In genomic region chr18:13218376-13219011, GRCh38 we compare ENCODE assay signal across 8 cellular contexts. TPM values are rescaled to one million over a fixed set of nuclear protein-coding genes. Genes with fewer than 3 reads are reported as not detected.
DNase-seq lines count a peak whose midpoint lies in the region; ATAC-seq and TF ChIP-seq lines count a peak whose summit lies in the region.

Gene LDLRAD4 (plus strand): TSS chr18:13218760.

- peak; percentile 11 for DNase-seq in HEK293T (ENCODE audit: extremely low spot score)
- DNase-seq in RWPE2 (ENCODE audit: low spot score): no peak
- DNase-seq in anterior cingulate cortex (lab: John Stamatoyannopoulos, UW): peak in 41 of 58 donors; percentile 23 to 65 (median 39)
- DNase-seq in iPS DF 6.9 (ENCODE audit: low read depth, low spot score): no peak
- DNase-seq in sciatic nerve (ENCODE audit: low spot score): peak; percentile 71
- no peak for DNase-seq in SW480 (ENCODE audit: low spot score)
- no peak for DNase-seq in H4 (ENCODE audit: low spot score)
- no peak for DNase-seq in ACHN

- H3K9me3 ChIP-seq in RWPE2 (ENCODE audit: severe bottlenecking): no peaks in the 10 kb centered on the region
- H3K9me3 ChIP-seq in iPS DF 6.9 (ENCODE audit: control insufficient read depth, insufficient read depth, low read length): no peaks in the 10 kb centered on the region

- intact Hi-C loops in sciatic nerve (cut with DNase I): loop anchor here (5.0 kb wide), 1 partner anchor 314 kb away; no protein-coding TSS in a partner anchor

- CTCF ChIA-PET in HEK293T (lab: Yijun Ruan, JAX): no interaction called here

- in situ Hi-C loops in ACHN (cut with HindIII; ENCODE audit: low pct_ligation_motif_present, low pct_unique_long_range_greater_than_20kb, low sequenced_read_pairs): no loop called here

- H3K4me3 ChIP-seq in RWPE2 (ENCODE audit: severe bottlenecking) (peak within 1 kb of the TSS; percentile 43), iPS DF 6.9 (ENCODE audit: low read length) (peak within 1 kb of the TSS; percentile 61; the same call in 1 of the 2 replicates)

- ATAC-seq in RWPE2 (ENCODE audit: low read depth) (peak; percentile 30), sciatic nerve (peak; percentile 24)

- H3K36me3 ChIP-seq in RWPE2 (ENCODE audit: low read depth) (no peaks in the 10 kb centered on the region), iPS DF 6.9 (ENCODE audit: control insufficient read depth, insufficient read depth, low read length) (no peaks in the 10 kb centered on the region; the same call in 1 of the 2 replicates)

- TF ChIP-seq CTCF in RWPE2 (IDR thresholded peaks at IDR 0.05; ENCODE audit: poor library complexity, severe bottlenecking): no peak

- peaks cover 70% of the 10 kb centered on the region for H3K27me3 ChIP-seq in RWPE2 (ENCODE audit: insufficient read depth, poor library complexity, severe bottlenecking)
- H3K27me3 ChIP-seq in iPS DF 6.9 (ENCODE audit: control insufficient read depth, insufficient read depth, low read length): peaks cover 12% of the 10 kb centered on the region

- POLR2A ChIA-PET in HEK293T (lab: Yijun Ruan, JAX): no interaction called here

- WGBS in iPS DF 6.9 (ENCODE audit: insufficient coverage, insufficient read length): no CpG with 5 or more reads among the region's 58 CpGs

- H3K27ac ChIP-seq in RWPE2 (ENCODE audit: poor library complexity, severe bottlenecking): no peak within 1 kb of the TSS
- no peak within 1 kb of the TSS for H3K27ac ChIP-seq in iPS DF 6.9 (ENCODE audit: low read length)

- no peaks in the 10 kb centered on the region for H3K4me1 ChIP-seq in RWPE2 (ENCODE audit: insufficient read depth, poor library complexity, severe bottlenecking)
- H3K4me1 ChIP-seq in iPS DF 6.9 (ENCODE audit: control insufficient read depth, insufficient read depth, low read length): peaks cover 6% of the 10 kb centered on the region

TF ChIP-seq in HEK293T, 16 proteins besides CTCF, POLR2A, EP300 and RAD21:
- TF ChIP-seq BHLHE40 (IDR thresholded peaks at IDR 0.05; ENCODE audit: borderline replicate concordance) (no peak), SP1 (IDR thresholded peaks at IDR 0.05) (no peak), FOXK2 (IDR thresholded peaks at IDR 0.05) (no peak), SUZ12 (IDR thresholded peaks at IDR 0.05) (no peak), CTBP1 (IDR thresholded peaks at IDR 0.05; ENCODE audit: borderline replicate concordance) (no peak), LEF1 (IDR thresholded peaks at IDR 0.05; ENCODE audit: borderline replicate concordance) (no peak), ZNF384 (IDR thresholded peaks at IDR 0.05) (no peak), ELF4 (IDR thresholded peaks at IDR 0.05) (no peak), TARDBP (IDR thresholded peaks at IDR 0.05) (no peak), NFRKB (IDR thresholded peaks at IDR 0.05) (no peak), PKNOX1 (IDR thresholded peaks at IDR 0.05) (no peak), L3MBTL2 (conservative IDR thresholded peaks at IDR 0.05) (no peak), HDGF (IDR thresholded peaks at IDR 0.05; ENCODE audit: borderline replicate concordance) (no peak), FOXM1 (IDR thresholded peaks at IDR 0.05; ENCODE audit: borderline replicate concordance) (no peak), FOXA1 (IDR thresholded peaks at IDR 0.05) (no peak), ARNT (IDR thresholded peaks at IDR 0.05) (no peak)

RNA-seq across cellular contexts. Expression of gene LDLRAD4, which starts in this region (rescaled TPM):
- 27.1 TPM for total RNA-seq in sciatic nerve
- total RNA-seq in H4 (2014; rRNA removed; shearing (Covaris generic)): 5.5 and 6.9 TPM in 2 replicates

Comparison
In these comparisons a context has a peak if more than half of its experiments do, and no peak if none do; other contexts are left out.
1. DNase-seq: peak in HEK293T (single experiment), anterior cingulate cortex (41 of 58) and sciatic nerve (single experiment); none in RWPE2 (single experiment), iPS DF 6.9 (single experiment), SW480 (single experiment), H4 (single experiment) and ACHN (single experiment).